28 cellular contexts compared by ENCODE assay signal in genomic region chr1:167432780-167433179, GRCh38.
DNase-seq lines count a peak whose midpoint lies in the region; ATAC-seq and TF ChIP-seq lines count a peak whose summit lies in the region.
"Had no signal": no experiment of that assay in that cellular context is flagged by ENCODE, and none has a peak within 500 bp of the region (broad histone marks: within the 10 kb centered on the region; RNA-seq: fewer than 3 reads in every experiment).

No MANE protein-coding gene starts in this region.

- no peaks in the 10 kb centered on the region for H3K27me3 Mint-ChIP-seq in activated T-cell treated with anti-CD3 and anti-CD28 coated beads, Interleukin-2, amount 50 U/mL, for 72 hours (ENCODE audit: low read depth)
- no peaks in the 10 kb centered on the region for H3K27me3 Mint-ChIP-seq in T-helper 17 cell
- H3K27me3 Mint-ChIP-seq in endodermal cell (ENCODE audit: insufficient read depth), result peaks cover 18% of the 10 kb centered on the region
- H3K27me3 Mint-ChIP-seq in stimulated activated memory B cell treated with anti-CD40 and anti-IgM and Interleukin-4, amounts not matched to agents 10 μg/mL and 1 μg/mL and 100 μg/mL, for 72 hours, result no peaks in the 10 kb centered on the region

- H3K4me3 ChIP-seq in endodermal cell (ENCODE audit: low read length), result no peak overlapping the region
- H3K4me3 ChIP-seq: heart left ventricle, K562, pancreas, Peyer's patch, testis had no signal

- H3K27me3 ChIP-seq in endodermal cell (ENCODE audit: control insufficient read depth, insufficient read depth, low read length, poor library complexity, severe bottlenecking), result no peaks in the 10 kb centered on the region
- H3K27me3 ChIP-seq: heart left ventricle, pancreas, Peyer's patch, testis had no signal

- ATAC-seq in activated T-cell treated with anti-CD3 and anti-CD28 coated beads, Interleukin-2, amount 50 U/mL, for 72 hours (replicated peaks in 1 of 2), result no peak
- no peak for ATAC-seq in T-helper 17 cell
- no peak for ATAC-seq in stimulated activated memory B cell treated with anti-CD40 and anti-IgM and Interleukin-4, amounts not matched to agents 10 μg/mL and 1 μg/mL and 100 μg/mL, for 72 hours
- ATAC-seq: K562, pancreas, WTC11 had no signal

- no peak for DNase-seq in activated T-cell treated with anti-CD3 and anti-CD28 coated beads, Interleukin-2, amount 50 U/mL, for 72 hours
- no peak for DNase-seq in activated T-cell treated with anti-CD3 and anti-CD28 coated beads, Interleukin-2, amount 50 U/mL, for 48 hours
- DNase-seq in T-helper 17 cell (no peak), endodermal cell (peak; percentile 33), OCI-M2 (lab: John Stamatoyannopoulos, UW; ENCODE audit: unreplicated experiment) (no peak), NOMO-1 treated with dmso at 0.1 percent for 144 hours (lab: John Stamatoyannopoulos, UW; ENCODE audit: unreplicated experiment) (no peak), NCI-H1105 treated with DMSO at 0.1 percent for 48 hours (lab: John Stamatoyannopoulos, UW) (no peak)
- DNase-seq: activated CD4-positive, alpha-beta T cell treated with anti-CD3 and anti-CD28 coated beads, Interleukin-2, amount 50 U/mL, for 4 hours; activated gamma-delta T cell; amygdala; Caco-2; DMS79 treated with DMSO at 0.1 percent for 48 hours; effector CD8-positive, alpha-beta T cell; foreskin fibroblast; HCEC 1CT; heart left ventricle; NCI-H1105; NCI-H1930; pancreas; SIG-M5; stimulated activated CD4-positive, alpha-beta T cell treated with anti-CD3 and anti-CD28 coated beads, Interleukin-4, amount 100 ng/mL, for 1 hour; stimulated activated naive CD4-positive, alpha-beta T cell; SW 1271; testis had no signal

- no peak for TF ChIP-seq CTCF in endodermal cell (conservative IDR thresholded peaks at IDR 0.05)

- peak overlapping the region; percentile 67 for H3K27ac Mint-ChIP-seq in activated T-cell treated with anti-CD3 and anti-CD28 coated beads, Interleukin-2, amount 50 U/mL, for 72 hours
- peak overlapping the region; percentile 79 for H3K27ac Mint-ChIP-seq in T-helper 17 cell
- no peak overlapping the region for H3K27ac Mint-ChIP-seq in endodermal cell
- peak overlapping the region; percentile 87 for H3K27ac Mint-ChIP-seq in stimulated activated memory B cell treated with anti-CD40 and anti-IgM and Interleukin-4, amounts not matched to agents 10 μg/mL and 1 μg/mL and 100 μg/mL, for 72 hours
- H3K27ac Mint-ChIP-seq: WTC11 had no signal

- WGBS in endodermal cell (ENCODE audit: insufficient coverage in 1 of 2, insufficient read length in 1 of 2), 2 experiments, result 94 to 95% methylated on average over 7 of the region's 7 CpGs

- no peaks in the 10 kb centered on the region for H3K36me3 ChIP-seq in endodermal cell (ENCODE audit: control insufficient read depth, insufficient read depth, low read length)
- H3K36me3 ChIP-seq: heart left ventricle, pancreas, Peyer's patch had no signal

- peaks cover 6 to 14% of the 10 kb centered on the region in 2 donors for H3K36me3 Mint-ChIP-seq in activated T-cell treated with anti-CD3 and anti-CD28 coated beads, Interleukin-2, amount 50 U/mL, for 72 hours (ENCODE audit: insufficient read depth in 2 of 2)
- peaks cover 5% of the 10 kb centered on the region for H3K36me3 Mint-ChIP-seq in T-helper 17 cell (ENCODE audit: low read depth)
- no peaks in the 10 kb centered on the region for H3K36me3 Mint-ChIP-seq in endodermal cell (ENCODE audit: low read depth)
- H3K36me3 Mint-ChIP-seq in stimulated activated memory B cell treated with anti-CD40 and anti-IgM and Interleukin-4, amounts not matched to agents 10 μg/mL and 1 μg/mL and 100 μg/mL, for 72 hours, result peaks cover 7% of the 10 kb centered on the region
- H3K36me3 Mint-ChIP-seq: WTC11 had no signal

- peaks cover 38% of the 10 kb centered on the region for H3K4me1 Mint-ChIP-seq in activated T-cell treated with anti-CD3 and anti-CD28 coated beads, Interleukin-2, amount 50 U/mL, for 72 hours (ENCODE audit: low read depth)
- H3K4me1 Mint-ChIP-seq in T-helper 17 cell (peaks cover 47% of the 10 kb centered on the region), endodermal cell (peaks cover 11% of the 10 kb centered on the region)
- peaks cover 72% of the 10 kb centered on the region for H3K4me1 Mint-ChIP-seq in stimulated activated memory B cell treated with anti-CD40 and anti-IgM and Interleukin-4, amounts not matched to agents 10 μg/mL and 1 μg/mL and 100 μg/mL, for 72 hours

- H3K4me3 Mint-ChIP-seq in activated T-cell treated with anti-CD3 and anti-CD28 coated beads, Interleukin-2, amount 50 U/mL, for 72 hours, result no peak overlapping the region
- no peak overlapping the region for H3K4me3 Mint-ChIP-seq in T-helper 17 cell
- no peak overlapping the region for H3K4me3 Mint-ChIP-seq in endodermal cell
- peak overlapping the region; percentile 18 for H3K4me3 Mint-ChIP-seq in stimulated activated memory B cell treated with anti-CD40 and anti-IgM and Interleukin-4, amounts not matched to agents 10 μg/mL and 1 μg/mL and 100 μg/mL, for 72 hours
- H3K4me3 Mint-ChIP-seq: WTC11 had no signal

- no peak overlapping the region for H3K9ac ChIP-seq in endodermal cell (ENCODE audit: extremely low read depth, low read length, poor library complexity, severe bottlenecking)

- no peaks in the 10 kb centered on the region for H3K4me1 ChIP-seq in endodermal cell (ENCODE audit: control insufficient read depth, insufficient read depth, low read length)
- H3K4me1 ChIP-seq: Caco-2, pancreas had no signal

- no peak overlapping the region for H3K27ac ChIP-seq in endodermal cell (ENCODE audit: low read depth, low read length)
- H3K27ac ChIP-seq: heart left ventricle, pancreas, testis had no signal

- no peaks in the 10 kb centered on the region for H3K9me3 Mint-ChIP-seq in activated T-cell treated with anti-CD3 and anti-CD28 coated beads, Interleukin-2, amount 50 U/mL, for 72 hours
- H3K9me3 Mint-ChIP-seq in endodermal cell, result no peaks in the 10 kb centered on the region
- no peaks in the 10 kb centered on the region for H3K9me3 Mint-ChIP-seq in stimulated activated memory B cell treated with anti-CD40 and anti-IgM and Interleukin-4, amounts not matched to agents 10 μg/mL and 1 μg/mL and 100 μg/mL, for 72 hours

- no peaks in the 10 kb centered on the region for H3K9me3 ChIP-seq in T-helper 17 cell (ENCODE audit: control insufficient read depth, low read length, poor library complexity, severe bottlenecking)
- no peaks in the 10 kb centered on the region for H3K9me3 ChIP-seq in endodermal cell (ENCODE audit: control insufficient read depth, low read length)
- H3K9me3 ChIP-seq: Caco-2, heart left ventricle, pancreas, Peyer's patch, testis had no signal
